In the genomic region with DNA sequence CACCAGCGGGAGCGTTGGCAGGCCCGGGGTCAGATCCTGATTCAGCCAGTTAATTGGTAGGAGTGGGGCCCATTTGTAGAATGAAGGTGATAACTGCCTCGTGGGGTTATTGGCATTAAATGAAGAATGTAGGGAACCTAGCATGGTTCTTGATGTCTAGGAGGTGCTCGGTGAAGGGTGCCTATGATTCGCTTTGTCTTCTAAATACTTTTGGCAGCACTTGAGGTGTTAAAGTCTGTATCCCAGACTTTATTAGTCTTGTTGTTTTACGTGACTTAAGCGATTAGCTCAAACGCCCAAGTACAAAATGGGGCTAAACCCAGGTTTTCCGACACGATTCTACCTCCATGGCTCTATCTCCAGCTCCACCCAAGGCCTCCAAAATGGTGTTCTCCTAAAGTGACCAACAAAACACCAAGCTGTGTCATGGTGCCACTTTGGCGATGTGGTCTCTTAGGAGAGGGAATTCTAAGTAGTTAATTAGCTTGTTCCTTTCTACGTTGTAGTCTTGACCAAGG, we compare ENCODE assay signal across 8 cellular contexts.
DNase-seq lines count a peak whose midpoint lies in the region; ATAC-seq and TF ChIP-seq lines count a peak whose summit lies in the region.

No MANE protein-coding gene starts in this region.

- H3K4me1 Mint-ChIP-seq in T-helper 2 cell treated with Interferon-gamma antibody and Interleukin-4, amounts not matched to agents 5 μg/mL and 100 μg/mL, for 36 hours (ENCODE audit: low read depth): peaks cover 44% of the 10 kb centered on the region
- H3K4me1 Mint-ChIP-seq in activated naive CD8-positive, alpha-beta T cell treated with anti-CD3 and anti-CD28 coated beads, Interleukin-2, amount 50 U/mL, for 24 hours: peaks cover 34% of the 10 kb centered on the region

- POLR2A ChIA-PET in GM10248 (lab: Yijun Ruan, JAX): no interaction called here

- CTCF ChIA-PET in GM10248 (lab: Yijun Ruan, JAX): interaction anchor here (0.7 to 1.6 kb wide), 4 partner anchors 34 to 48 kb away, joined by 3 to 6 read pairs (median 3); no protein-coding TSS in a partner anchor

- no peak for TF ChIP-seq CTCF in GM10248 (IDR thresholded peaks at IDR 0.05; ENCODE audit: control extremely low read depth, extremely low read depth, low read depth, missing control alignments)

- H3K27ac Mint-ChIP-seq in T-helper 2 cell treated with Interferon-gamma antibody and Interleukin-4, amounts not matched to agents 5 μg/mL and 100 μg/mL, for 36 hours: peak overlapping the region; percentile 80
- peak overlapping the region; percentile 62 for H3K27ac Mint-ChIP-seq in activated naive CD8-positive, alpha-beta T cell treated with anti-CD3 and anti-CD28 coated beads, Interleukin-2, amount 50 U/mL, for 24 hours

- no peak for DNase-seq in T-helper 2 cell treated with Interferon-gamma antibody and Interleukin-4, amounts not matched to agents 5 μg/mL and 100 μg/mL, for 36 hours (ENCODE audit: low spot score)
- DNase-seq in T-helper 2 cell: no peak
- no peak for DNase-seq in activated naive CD8-positive, alpha-beta T cell treated with anti-CD3 and anti-CD28 coated beads, Interleukin-2, amount 50 U/mL, for 24 hours
- peak; percentile 85 for DNase-seq in kidney glomerular epithelial cell (lab: John Stamatoyannopoulos, UW)
- peak; percentile 56 for DNase-seq in superior temporal gyrus (ENCODE audit: extremely low spot score)
- DNase-seq in NCI-H82 (lab: John Stamatoyannopoulos, UW): no peak
- DNase-seq in GM10248 (ENCODE audit: extremely low spot score): no peak

- peak overlapping the region; percentile 69 for H3K4me3 Mint-ChIP-seq in T-helper 2 cell treated with Interferon-gamma antibody and Interleukin-4, amounts not matched to agents 5 μg/mL and 100 μg/mL, for 36 hours
- H3K4me3 Mint-ChIP-seq in activated naive CD8-positive, alpha-beta T cell treated with anti-CD3 and anti-CD28 coated beads, Interleukin-2, amount 50 U/mL, for 24 hours: peak overlapping the region; percentile 73

- H3K36me3 Mint-ChIP-seq in T-helper 2 cell treated with Interferon-gamma antibody and Interleukin-4, amounts not matched to agents 5 μg/mL and 100 μg/mL, for 36 hours (ENCODE audit: low read depth): peaks cover 12% of the 10 kb centered on the region
- H3K36me3 Mint-ChIP-seq in activated naive CD8-positive, alpha-beta T cell treated with anti-CD3 and anti-CD28 coated beads, Interleukin-2, amount 50 U/mL, for 24 hours (ENCODE audit: low read depth): peaks cover 9% of the 10 kb centered on the region

- H3K27me3 Mint-ChIP-seq in T-helper 2 cell treated with Interferon-gamma antibody and Interleukin-4, amounts not matched to agents 5 μg/mL and 100 μg/mL, for 36 hours (ENCODE audit: low read depth): peaks cover 31% of the 10 kb centered on the region
- no peaks in the 10 kb centered on the region for H3K27me3 Mint-ChIP-seq in activated naive CD8-positive, alpha-beta T cell treated with anti-CD3 and anti-CD28 coated beads, Interleukin-2, amount 50 U/mL, for 24 hours

- ATAC-seq in activated naive CD8-positive, alpha-beta T cell treated with anti-CD3 and anti-CD28 coated beads, Interleukin-2, amount 50 U/mL, for 24 hours: no peak
- ATAC-seq in activated CD4-positive, CD25-positive, alpha-beta regulatory T cell treated with anti-CD3 and anti-CD28 coated beads, Interleukin-2, amount 50 U/mL, for 24 hours: no peak

- no peaks in the 10 kb centered on the region for H3K9me3 Mint-ChIP-seq in T-helper 2 cell treated with Interferon-gamma antibody and Interleukin-4, amounts not matched to agents 5 μg/mL and 100 μg/mL, for 36 hours
- no peaks in the 10 kb centered on the region for H3K9me3 Mint-ChIP-seq in activated naive CD8-positive, alpha-beta T cell treated with anti-CD3 and anti-CD28 coated beads, Interleukin-2, amount 50 U/mL, for 24 hours

Comparison
In these comparisons a context has a peak if more than half of its experiments do, and no peak if none do; other contexts are left out.
1. DNase-seq: peak in kidney glomerular epithelial cell (single experiment) and superior temporal gyrus (single experiment); none in T-helper 2 cell treated with Interferon-gamma antibody and Interleukin-4, amounts not matched to agents 5 μg/mL and 100 μg/mL, for 36 hours (single experiment), T-helper 2 cell (0 of 5), activated naive CD8-positive, alpha-beta T cell treated with anti-CD3 and anti-CD28 coated beads, Interleukin-2, amount 50 U/mL, for 24 hours (single experiment), NCI-H82 (single experiment) and GM10248 (single experiment).